In the genomic region with DNA sequence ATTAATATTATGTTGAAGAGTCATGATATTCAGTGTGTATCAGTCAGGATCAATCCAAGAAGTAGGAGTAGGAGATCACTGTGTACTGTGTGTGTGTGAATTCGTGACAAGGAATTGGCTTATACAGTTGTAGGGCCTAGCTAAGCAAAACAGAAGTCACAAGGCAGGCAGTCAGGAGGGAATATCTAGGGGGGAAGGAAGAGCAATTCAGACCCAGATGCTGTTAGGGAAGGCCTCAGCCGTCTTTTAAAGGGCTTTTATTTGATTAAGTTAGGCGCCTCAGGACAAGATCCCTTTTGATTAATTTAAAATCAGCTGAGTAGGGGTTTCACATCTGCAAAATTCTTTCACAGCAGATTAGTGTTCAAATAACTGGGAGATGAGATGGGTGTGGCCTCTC, we compare ENCODE assay signal across 1 cellular context.
TF ChIP-seq lines count a peak whose summit lies in the region.

No MANE protein-coding gene starts in this region.

TF ChIP-seq in WTC11, 78 proteins besides CTCF, POLR2A, EP300 and RAD21 (continued from another document):
- TF ChIP-seq, protein P1, sequence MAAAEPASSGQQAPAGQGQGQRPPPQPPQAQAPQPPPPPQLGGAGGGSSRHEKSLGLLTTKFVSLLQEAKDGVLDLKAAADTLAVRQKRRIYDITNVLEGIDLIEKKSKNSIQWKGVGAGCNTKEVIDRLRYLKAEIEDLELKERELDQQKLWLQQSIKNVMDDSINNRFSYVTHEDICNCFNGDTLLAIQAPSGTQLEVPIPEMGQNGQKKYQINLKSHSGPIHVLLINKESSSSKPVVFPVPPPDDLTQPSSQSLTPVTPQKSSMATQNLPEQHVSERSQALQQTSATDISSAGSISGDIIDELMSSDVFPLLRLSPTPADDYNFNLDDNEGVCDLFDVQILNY (CRISPR knock-in tag; IDR thresholded peaks at IDR 0.05) = no peak
- TF ChIP-seq, protein P2, sequence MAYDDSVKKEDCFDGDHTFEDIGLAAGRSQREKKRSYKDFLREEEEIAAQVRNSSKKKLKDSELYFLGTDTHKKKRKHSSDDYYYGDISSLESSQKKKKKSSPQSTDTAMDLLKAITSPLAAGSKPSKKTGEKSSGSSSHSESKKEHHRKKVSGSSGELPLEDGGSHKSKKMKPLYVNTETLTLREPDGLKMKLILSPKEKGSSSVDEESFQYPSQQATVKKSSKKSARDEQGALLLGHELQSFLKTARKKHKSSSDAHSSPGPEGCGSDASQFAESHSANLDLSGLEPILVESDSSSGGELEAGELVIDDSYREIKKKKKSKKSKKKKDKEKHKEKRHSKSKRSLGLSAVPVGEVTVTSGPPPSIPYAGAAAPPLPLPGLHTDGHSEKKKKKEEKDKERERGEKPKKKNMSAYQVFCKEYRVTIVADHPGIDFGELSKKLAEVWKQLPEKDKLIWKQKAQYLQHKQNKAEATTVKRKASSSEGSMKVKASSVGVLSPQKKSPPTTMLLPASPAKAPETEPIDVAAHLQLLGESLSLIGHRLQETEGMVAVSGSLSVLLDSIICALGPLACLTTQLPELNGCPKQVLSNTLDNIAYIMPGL (CRISPR knock-in tag; IDR thresholded peaks at IDR 0.05) = no peak
- TF ChIP-seq NFE2L1 (CRISPR knock-in tag; IDR thresholded peaks at IDR 0.05) = no peak
- TF ChIP-seq, protein P3, sequence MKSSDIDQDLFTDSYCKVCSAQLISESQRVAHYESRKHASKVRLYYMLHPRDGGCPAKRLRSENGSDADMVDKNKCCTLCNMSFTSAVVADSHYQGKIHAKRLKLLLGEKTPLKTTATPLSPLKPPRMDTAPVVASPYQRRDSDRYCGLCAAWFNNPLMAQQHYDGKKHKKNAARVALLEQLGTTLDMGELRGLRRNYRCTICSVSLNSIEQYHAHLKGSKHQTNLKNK (CRISPR knock-in tag; IDR thresholded peaks at IDR 0.05) = no peak
